ENCODE assay signal across 8 cellular contexts in the genomic region with DNA sequence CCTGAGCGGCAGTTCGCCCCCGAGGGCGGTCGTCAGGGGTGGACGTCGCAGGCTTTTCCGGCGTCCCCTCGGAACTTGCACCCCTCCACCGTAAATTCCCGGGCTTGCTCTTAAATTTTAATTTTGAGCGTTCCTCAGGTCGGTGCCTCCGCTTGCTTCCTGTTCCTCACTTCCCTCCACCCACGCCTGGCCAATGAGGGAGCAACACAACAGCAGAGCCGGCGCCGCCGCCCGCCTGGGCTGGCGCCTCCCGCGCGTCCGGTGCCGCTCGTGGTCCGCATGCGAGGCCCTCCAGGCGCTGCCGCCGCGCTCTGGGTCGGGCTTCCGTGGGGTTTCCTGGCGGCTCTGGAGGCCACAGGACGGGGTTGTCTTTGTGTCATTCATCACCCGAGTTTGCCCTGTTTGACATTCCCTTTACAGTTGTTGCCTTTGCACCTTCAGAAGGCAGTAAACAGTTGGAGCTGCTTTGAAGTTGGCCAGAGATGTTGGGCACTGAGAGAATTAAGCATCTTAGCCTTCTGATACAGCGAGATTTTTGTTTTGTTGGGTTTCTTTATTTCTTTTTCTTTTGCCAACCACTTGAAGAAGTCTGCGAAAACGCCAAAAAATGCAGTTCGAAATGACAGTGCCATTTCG. TPM values are rescaled to one million over a fixed set of nuclear protein-coding genes. Genes with fewer than 3 reads are reported as not detected.
A peak's percentile ranks its signal among the peaks of the same experiment; 100 is the strongest.
DNase-seq lines count a peak whose midpoint lies in the region; ATAC-seq and TF ChIP-seq lines count a peak whose summit lies in the region.

No MANE protein-coding gene starts in this region.

- TF ChIP-seq CTCF in AG04450 (IDR thresholded peaks at IDR 0.05; ENCODE audit: low read depth, low read length) = no peak
- TF ChIP-seq CTCF in dorsolateral prefrontal cortex (IDR thresholded peaks at IDR 0.05 in 54 of 56, conservative IDR thresholded peaks at IDR 0.05 in 2 of 56; ENCODE audit: low read depth in 1 of 56, partially characterized antibody in 56 of 56) = peak in 6 of 56 donors; percentile 5 to 24 (median 10)
- TF ChIP-seq CTCF in lower lobe of right lung (IDR thresholded peaks at IDR 0.05) = no peak

- H3K27ac ChIP-seq in AG04450 (ENCODE audit: low read depth, low read length) (peak overlapping the region; percentile 89), dorsolateral prefrontal cortex (peak overlapping the region; percentile 43 to 99 (median 94)), lower lobe of right lung (peak overlapping the region; percentile 99)

- ATAC-seq in GM18858 (IDR thresholded peaks at IDR 0.05; ENCODE audit: unreplicated experiment) = peak; percentile 62
- ATAC-seq in HG03066 (IDR thresholded peaks at IDR 0.05; ENCODE audit: low read depth, unreplicated experiment) = peak; percentile 76
- peak; percentile 95 for ATAC-seq in lower lobe of right lung

- POLR2A ChIA-PET in AG04450 (lab: Yijun Ruan, JAX) = no interaction called here

- no peaks in the 10 kb centered on the region for H3K9me3 ChIP-seq in AG04450 (ENCODE audit: control insufficient read depth, insufficient read depth, low read length)
- H3K9me3 ChIP-seq in lower lobe of right lung = no peaks in the 10 kb centered on the region

- DNase-seq in AG04450 (ENCODE audit: low read depth, low spot score) = peak; percentile 41
- peak; percentile 26 for DNase-seq in NCI-H510A (lab: John Stamatoyannopoulos, UW)
- DNase-seq in activated CD4-positive, alpha-beta T cell treated with anti-CD3 and anti-CD28 coated beads, Interleukin-2, amount 50 U/mL, for 4 hours = peak; percentile 83 to 85
- DNase-seq in dorsolateral prefrontal cortex = peak; percentile 63 to 91 (median 86)
- DNase-seq in lower lobe of right lung = peak; percentile 95
- peak; percentile 80 to 88 for DNase-seq in stimulated activated CD4-positive, alpha-beta T cell treated with anti-CD3 and anti-CD28 coated beads, Interleukin-4, amount 100 ng/mL, for 48 hours (ENCODE audit: low read depth in 2 of 2)

- intact Hi-C loops in dorsolateral prefrontal cortex (cut with DNase I) (loop anchor here in 1 of 2 donors (1.0 kb wide), 1 partner anchor 125 kb away; the partner anchor contains the start of gene SPATA4), lower lobe of right lung (cut with DNase I) (no loop called here)

- CTCF ChIA-PET in AG04450 (lab: Charles Lee) = interaction anchor here (1.6 kb wide), 1 partner anchor 285 kb away, joined by 4 read pairs; no protein-coding TSS in a partner anchor

- H3K27me3 ChIP-seq in AG04450 (ENCODE audit: control insufficient read depth, insufficient read depth, low read length) (no peaks in the 10 kb centered on the region), dorsolateral prefrontal cortex (no peaks in the 10 kb centered on the region), lower lobe of right lung (ENCODE audit: low read depth) (no peaks in the 10 kb centered on the region)

- H3K4me3 ChIP-seq in AG04450 (ENCODE audit: low read depth, low read length) (peak overlapping the region; percentile 90), dorsolateral prefrontal cortex (peak overlapping the region; percentile 60 to 97 (median 84)), lower lobe of right lung (peak overlapping the region; percentile 80)

- H3K36me3 ChIP-seq in lower lobe of right lung = no peaks in the 10 kb centered on the region

- H3K4me1 ChIP-seq in lower lobe of right lung = peaks cover 49% of the 10 kb centered on the region

RNA-seq across cellular contexts. Expression of gene SPCS3, which starts 0.7 kb away (rescaled TPM):
- polyA plus RNA-seq in AG04450 (2011; rRNA removed) = 64.0 and 84.3 TPM in 2 replicates
- polyA minus RNA-seq in AG04450 (2011; rRNA and poly(A)+ RNA removed) = 25.2 and 43.8 TPM in 2 replicates
- 100 to 1,000 TPM in 26 of 120 experiments, 10 to 100 TPM in 94; 65.9 to 118 (median 91.8) TPM for total RNA-seq in dorsolateral prefrontal cortex
- 129 TPM for total RNA-seq in lower lobe of right lung

RNA-seq across cellular contexts. Expression of gene ASB5, which starts 51.4 kb away (rescaled TPM):
- 0.38 and 0.63 TPM in 2 replicates for polyA plus RNA-seq in AG04450 (2011; rRNA removed)
- 0.56 and 2.4 TPM in 2 replicates for polyA minus RNA-seq in AG04450 (2011; rRNA and poly(A)+ RNA removed)
- total RNA-seq in dorsolateral prefrontal cortex (1 to 10 TPM in 17 of 120 experiments, under 1 TPM in 95, not detected in 8; 0.13 to 2.0 (median 0.70) TPM), lower lobe of right lung (not detected)

Comparison
In these comparisons a context has a peak if more than half of its experiments do, and no peak if none do; other contexts are left out.
1. Peak in every context shown above with its lines: DNase-seq, ATAC-seq, H3K4me3 ChIP-seq and H3K27ac ChIP-seq.
2. DNase-seq: peak in every context shown above with its lines; median percentile 95 in lower lobe of right lung; 86 in dorsolateral prefrontal cortex; 84 in activated CD4-positive, alpha-beta T cell treated with anti-CD3 and anti-CD28 coated beads, Interleukin-2, amount 50 U/mL, for 4 hours; 84 in stimulated activated CD4-positive, alpha-beta T cell treated with anti-CD3 and anti-CD28 coated beads, Interleukin-4, amount 100 ng/mL, for 48 hours; 41 in AG04450; 26 in NCI-H510A.